22 cellular contexts compared by ENCODE assay signal in genomic region chr13:102816633-102817032, GRCh38.
"Had no signal": no experiment of that assay in that cellular context is flagged by ENCODE, and none has a peak within 500 bp of the region (broad histone marks: within the 10 kb centered on the region; RNA-seq: fewer than 3 reads in every experiment).

No MANE protein-coding gene starts in this region.

- DNase-seq: central memory CD4-positive, alpha-beta T cell; cortex of kidney; dorsolateral prefrontal cortex; effector CD8-positive, alpha-beta T cell; gastrocnemius medialis; glutamatergic neuron; immature natural killer cell; midbrain; naive B cell; nephron progenitor cell; psoas muscle; stimulated activated CD4-positive, alpha-beta T cell treated with anti-CD3 and anti-CD28 coated beads, Interleukin-2, amount 100 ng/mL, for 24 hours; stimulated activated CD4-positive, alpha-beta T cell treated with anti-CD3 and anti-CD28 coated beads, Interleukin-4, amount 100 ng/mL, for 4 hours; stimulated activated naive B cell treated with anti-CD40 and anti-IgM and Interleukin-4, amounts not matched to agents 10 μg/mL and 1 μg/mL and 100 μg/mL, for 72 hours; stimulated activated naive CD8-positive, alpha-beta T cell treated with anti-CD3 and anti-CD28 coated beads, Interleukin-15, amount 100 ng/mL, for 72 hours; testis; upper lobe of right lung had no signal

- H3K4me3 Mint-ChIP-seq: immature natural killer cell; naive B cell; nephron progenitor cell; stimulated activated naive B cell treated with anti-CD40 and anti-IgM and Interleukin-4, amounts not matched to agents 10 μg/mL and 1 μg/mL and 100 μg/mL, for 72 hours; stimulated activated naive CD8-positive, alpha-beta T cell treated with anti-CD3 and anti-CD28 coated beads, Interleukin-15, amount 100 ng/mL, for 72 hours had no signal

- H3K27me3 Mint-ChIP-seq: naive B cell; stimulated activated naive B cell treated with anti-CD40 and anti-IgM and Interleukin-4, amounts not matched to agents 10 μg/mL and 1 μg/mL and 100 μg/mL, for 72 hours; stimulated activated naive CD8-positive, alpha-beta T cell treated with anti-CD3 and anti-CD28 coated beads, Interleukin-15, amount 100 ng/mL, for 72 hours had no signal

- H3K4me1 Mint-ChIP-seq: naive B cell, nephron progenitor cell had no signal

- H3K27ac Mint-ChIP-seq: immature natural killer cell; naive B cell; nephron progenitor cell; stimulated activated naive B cell treated with anti-CD40 and anti-IgM and Interleukin-4, amounts not matched to agents 10 μg/mL and 1 μg/mL and 100 μg/mL, for 72 hours; stimulated activated naive CD8-positive, alpha-beta T cell treated with anti-CD3 and anti-CD28 coated beads, Interleukin-15, amount 100 ng/mL, for 72 hours had no signal

- H3K9me3 ChIP-seq: gastrocnemius medialis, neutrophil, psoas muscle, testis, upper lobe of right lung had no signal

- H3K27me3 ChIP-seq: dorsolateral prefrontal cortex, gastrocnemius medialis, neutrophil, testis, tibial nerve, upper lobe of right lung had no signal

- H3K4me1 ChIP-seq: testis, upper lobe of right lung had no signal

- H3K4me3 ChIP-seq: dorsolateral prefrontal cortex, gastrocnemius medialis, psoas muscle, testis, tibial nerve, upper lobe of right lung had no signal

- H3K9me3 Mint-ChIP-seq: stimulated activated naive B cell treated with anti-CD40 and anti-IgM and Interleukin-4, amounts not matched to agents 10 μg/mL and 1 μg/mL and 100 μg/mL, for 72 hours; stimulated activated naive CD8-positive, alpha-beta T cell treated with anti-CD3 and anti-CD28 coated beads, Interleukin-15, amount 100 ng/mL, for 72 hours had no signal

- FAIRE-seq: keratinocyte had no signal

- ATAC-seq: esophagus mucosa; gastrocnemius medialis; psoas muscle; sciatic nerve; stimulated activated naive B cell treated with anti-CD40 and anti-IgM and Interleukin-4, amounts not matched to agents 10 μg/mL and 1 μg/mL and 100 μg/mL, for 72 hours; stimulated activated naive CD8-positive, alpha-beta T cell treated with anti-CD3 and anti-CD28 coated beads, Interleukin-15, amount 100 ng/mL, for 72 hours; upper lobe of right lung had no signal

- H3K27ac ChIP-seq: dorsolateral prefrontal cortex, gastrocnemius medialis, neutrophil, psoas muscle, testis, tibial nerve, upper lobe of right lung had no signal

- H3K36me3 ChIP-seq: neutrophil had no signal
